In the genomic region with DNA sequence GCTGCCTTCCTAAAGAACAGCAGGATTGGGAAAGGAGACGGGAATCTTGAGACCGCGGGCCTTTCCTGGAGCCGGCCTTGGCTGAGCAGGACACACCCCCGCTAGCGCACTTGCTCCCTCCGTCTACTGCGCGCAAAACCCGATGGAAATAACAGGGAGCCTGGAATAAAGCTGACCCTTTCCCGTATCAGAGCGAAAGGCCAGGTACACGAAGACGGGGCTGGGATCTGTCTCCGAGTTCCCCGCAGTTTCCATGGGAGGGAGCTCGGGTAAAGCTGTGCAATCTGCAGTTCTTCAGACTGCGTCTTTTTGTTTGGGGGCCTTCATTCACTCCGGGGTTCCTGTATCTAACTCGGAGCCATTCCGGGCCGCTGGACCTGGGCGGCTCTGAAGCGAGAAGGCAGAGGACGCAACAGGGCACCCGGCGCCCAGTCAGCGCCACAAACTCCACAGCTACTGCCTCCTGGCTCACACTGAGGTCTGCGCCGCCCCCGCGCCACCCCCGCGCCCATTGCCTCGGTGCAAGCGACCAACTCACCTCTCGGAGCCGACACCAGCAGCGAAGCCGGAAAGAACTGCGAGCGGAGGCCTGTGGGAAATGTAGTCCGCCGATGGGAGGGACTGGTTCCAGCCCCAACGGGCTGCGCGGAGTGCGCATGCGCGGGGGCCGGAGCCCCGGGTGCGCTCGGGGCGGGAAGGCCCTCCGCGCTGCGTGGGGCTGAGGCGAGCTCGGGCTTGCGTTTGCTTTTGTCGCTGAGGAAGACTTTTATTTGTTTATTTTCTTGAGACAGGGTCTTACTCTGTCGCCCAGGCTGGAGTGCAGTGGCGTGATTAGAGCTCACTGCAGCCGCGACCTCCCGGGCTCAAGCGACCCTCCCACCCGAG, we compare ENCODE assay signal across 8 cellular contexts. TPM values are rescaled to one million over a fixed set of nuclear protein-coding genes. Genes with fewer than 3 reads are reported as not detected.
A peak's percentile ranks its signal among the peaks of the same experiment; 100 is the strongest.
DNase-seq lines count a peak whose midpoint lies in the region; ATAC-seq and TF ChIP-seq lines count a peak whose summit lies in the region.

ZFP14 (minus strand) TSS at position 577 of the 885 bp plus-strand sequence. CDS start 11,309 bp downstream, outside the sequence.

- peak; percentile 71 for TF ChIP-seq CTCF in OCI-LY7 (conservative IDR thresholded peaks at IDR 0.05; ENCODE audit: low read length)

- H3K79me2 ChIP-seq in OCI-LY7 (ENCODE audit: insufficient read depth, low read depth, low read length), result no peaks in the 10 kb centered on the region

- WGBS in HUES64, result 5% methylated on average over 69 of the region's 69 CpGs

- CTCF ChIA-PET in OCI-LY7 (lab: Charles Lee; ENCODE audit: unreplicated experiment), result interaction anchor here (0.6 kb wide), 1 partner anchor 992 kb away, joined by 3 read pairs; the partner anchor contains the start of gene ZNF527

- H3K9me2 ChIP-seq in OCI-LY7 (ENCODE audit: insufficient read depth, low read length), result no peaks in the 10 kb centered on the region

- no peaks in the 10 kb centered on the region for H3K27me3 ChIP-seq in HUES64 (ENCODE audit: insufficient read depth, low read length)

- peak within 1 kb of the TSS; percentile 80 for H3K4me2 ChIP-seq in OCI-LY7 (ENCODE audit: low read length)

- POLR2A ChIA-PET in OCI-LY7 (lab: Charles Lee), result interaction anchor here (0.7 to 1.3 kb wide), 4 partner anchors 19 to 1050 kb away, joined by 3 to 4 read pairs (median 3); partner anchors contain the start of gene ZNF260

- ATAC-seq in GM21447 (IDR thresholded peaks at IDR 0.05; ENCODE audit: unreplicated experiment), result peak; percentile 92

- H4K20me1 ChIP-seq in OCI-LY7 (ENCODE audit: insufficient read depth, low read length), result no peaks in the 10 kb centered on the region

- H2AFZ ChIP-seq in OCI-LY7 (ENCODE audit: low read length), result peak within 1 kb of the TSS; percentile 96

- H3K4me1 ChIP-seq in HUES64 (ENCODE audit: insufficient read depth, low read length) (0 out of 2 replicates have a peak, but pooled peaks cover 6% of the 10 kb centered on the region), OCI-LY7 (ENCODE audit: insufficient read depth, low read length, poor library complexity, severe bottlenecking) (peaks cover 23% of the 10 kb centered on the region)

- peak within 1 kb of the TSS; percentile 61; the same call in 1 of the 2 replicates for H3K27ac ChIP-seq in HUES64 (ENCODE audit: low read depth, low read length)
- peak within 1 kb of the TSS; percentile 48 for H3K27ac ChIP-seq in OCI-LY7 (ENCODE audit: low read depth, low read length, poor library complexity, severe bottlenecking)

- intact Hi-C loops in OCI-LY7 (cut with micrococcal nuclease; ENCODE audit: unreplicated experiment), result loop anchor here (1.0 kb wide), 1 partner anchor 114 kb away; no protein-coding TSS in a partner anchor

- no peaks in the 10 kb centered on the region for H3K36me3 ChIP-seq in HUES64 (ENCODE audit: insufficient read depth, low read length)
- H3K36me3 ChIP-seq in OCI-LY7 (ENCODE audit: insufficient read depth, low read length), result no peaks in the 10 kb centered on the region

- H3K4me3 ChIP-seq in HUES64 (ENCODE audit: low read length), result peak within 1 kb of the TSS; percentile 90
- peak within 1 kb of the TSS; percentile 78 for H3K4me3 ChIP-seq in OCI-LY7 (ENCODE audit: low read depth, low read length, poor library complexity, severe bottlenecking)

- DNase-seq in D341Med (ENCODE audit: low spot score) (peak; percentile 100), OCI-LY7 (ENCODE audit: low spot score) (peak; percentile 94), activated T-cell treated with anti-CD3 and anti-CD28 coated beads for 48 hours (ENCODE audit: low read depth) (peak; percentile 90), erythroblast (lab: John Stamatoyannopoulos, UW) (peak; percentile 92 to 93), mucosa of gallbladder (ENCODE audit: low spot score) (peak; percentile 95)
- peak; percentile 93 for DNase-seq in stimulated activated CD8-positive, alpha-beta memory T cell treated with anti-CD3 and anti-CD28 coated beads, Interleukin-4, amount 100 ng/mL, for 24 hours (ENCODE audit: low read depth)

- peak; percentile 40 for TF ChIP-seq POLR2A in erythroblast (IDR thresholded peaks at IDR 0.05; ENCODE audit: low read length)

- BruUV-seq in OCI-LY7 (replicated peaks; lab: Mats Ljungman, UMichigan), result no TSS peak

- H3K9me3 ChIP-seq in HUES64 (ENCODE audit: insufficient read depth, low read depth, low read length) (no peaks in the 10 kb centered on the region), OCI-LY7 (ENCODE audit: low read length) (peaks cover 3% of the 10 kb centered on the region; the same call in 1 of the 2 replicates)

- peak within 1 kb of the TSS; percentile 75 for H3K9ac ChIP-seq in HUES64 (ENCODE audit: low read depth, low read length)

RNA-seq across cellular contexts. Expression of gene ZFP14, which starts in this region (rescaled TPM):
- 3.5 TPM for polyA plus RNA-seq in HUES64 (2013, experiment 1 of 2)
- polyA plus RNA-seq in HUES64 (2013, experiment 2 of 2), result 4.1 TPM
- 4.5 and 5.2 TPM in 2 replicates for total RNA-seq in OCI-LY7 (2014; rRNA removed; shearing (Covaris generic))
- 6.2 and 7.9 TPM in 2 replicates for total RNA-seq in OCI-LY7 (2022)
- 12.0 TPM for total RNA-seq in mucosa of gallbladder

Comparison
In these comparisons a context has a peak if more than half of its experiments do, and no peak if none do; other contexts are left out.
1. Peak in every context shown above with its lines: DNase-seq, ATAC-seq, H3K4me3 ChIP-seq and H3K27ac ChIP-seq.